Comparison of ENCODE assay signal across 2 cellular contexts in the genomic region with DNA sequence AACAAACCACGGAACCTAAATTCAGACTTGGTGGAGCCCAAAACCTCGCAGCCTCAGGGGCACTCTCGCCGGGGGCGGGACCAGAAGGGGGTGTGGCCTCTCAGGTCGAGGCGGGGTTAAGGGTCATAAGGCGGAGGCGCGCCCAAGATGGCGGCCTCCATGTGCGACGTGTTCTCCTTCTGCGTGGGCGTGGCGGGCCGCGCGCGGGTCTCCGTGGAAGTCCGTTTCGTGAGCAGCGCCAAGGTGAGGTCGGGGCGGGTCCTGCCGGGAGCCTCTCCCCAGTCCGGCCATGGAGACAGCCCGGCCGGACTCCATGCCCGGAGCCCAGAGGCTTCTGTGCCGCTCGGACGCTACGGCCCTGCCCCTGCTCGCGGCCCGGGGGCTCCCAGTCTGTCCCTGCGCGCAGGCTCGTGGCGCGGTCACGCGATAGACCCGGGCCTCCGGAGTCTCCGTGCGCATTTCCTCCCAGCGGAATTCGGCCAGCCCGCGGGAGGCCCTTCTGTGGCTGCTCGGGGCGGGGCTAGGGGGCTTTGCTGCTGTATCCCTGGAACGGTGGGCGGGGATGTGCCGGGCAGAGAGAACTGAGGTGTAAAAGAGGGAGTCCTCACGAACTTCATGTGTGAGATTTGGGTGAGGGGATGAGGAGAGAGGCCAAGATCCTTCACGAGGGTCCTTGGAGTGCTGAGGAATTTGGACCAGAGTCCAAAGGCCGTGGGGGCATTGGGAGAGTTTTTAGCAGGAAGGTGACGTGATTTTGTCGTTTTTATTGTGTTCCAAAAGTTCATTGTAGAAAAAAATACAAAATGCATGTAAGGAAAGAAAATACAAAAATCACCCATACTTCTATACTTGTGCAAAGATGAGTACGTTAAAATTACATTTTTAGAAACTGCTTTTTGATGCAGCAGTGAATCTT.
A peak's percentile ranks its signal among the peaks of the same experiment; 100 is the strongest.
TF ChIP-seq lines count a peak whose summit lies in the region.

A gene (plus strand): TSS at position 126 of the 916 bp plus-strand sequence. CDS start 22 bp downstream, at position 148.

TF ChIP-seq in HCT116, 20 proteins besides CTCF, POLR2A, EP300 and RAD21 (continued from another document):
- TF ChIP-seq, protein P1, sequence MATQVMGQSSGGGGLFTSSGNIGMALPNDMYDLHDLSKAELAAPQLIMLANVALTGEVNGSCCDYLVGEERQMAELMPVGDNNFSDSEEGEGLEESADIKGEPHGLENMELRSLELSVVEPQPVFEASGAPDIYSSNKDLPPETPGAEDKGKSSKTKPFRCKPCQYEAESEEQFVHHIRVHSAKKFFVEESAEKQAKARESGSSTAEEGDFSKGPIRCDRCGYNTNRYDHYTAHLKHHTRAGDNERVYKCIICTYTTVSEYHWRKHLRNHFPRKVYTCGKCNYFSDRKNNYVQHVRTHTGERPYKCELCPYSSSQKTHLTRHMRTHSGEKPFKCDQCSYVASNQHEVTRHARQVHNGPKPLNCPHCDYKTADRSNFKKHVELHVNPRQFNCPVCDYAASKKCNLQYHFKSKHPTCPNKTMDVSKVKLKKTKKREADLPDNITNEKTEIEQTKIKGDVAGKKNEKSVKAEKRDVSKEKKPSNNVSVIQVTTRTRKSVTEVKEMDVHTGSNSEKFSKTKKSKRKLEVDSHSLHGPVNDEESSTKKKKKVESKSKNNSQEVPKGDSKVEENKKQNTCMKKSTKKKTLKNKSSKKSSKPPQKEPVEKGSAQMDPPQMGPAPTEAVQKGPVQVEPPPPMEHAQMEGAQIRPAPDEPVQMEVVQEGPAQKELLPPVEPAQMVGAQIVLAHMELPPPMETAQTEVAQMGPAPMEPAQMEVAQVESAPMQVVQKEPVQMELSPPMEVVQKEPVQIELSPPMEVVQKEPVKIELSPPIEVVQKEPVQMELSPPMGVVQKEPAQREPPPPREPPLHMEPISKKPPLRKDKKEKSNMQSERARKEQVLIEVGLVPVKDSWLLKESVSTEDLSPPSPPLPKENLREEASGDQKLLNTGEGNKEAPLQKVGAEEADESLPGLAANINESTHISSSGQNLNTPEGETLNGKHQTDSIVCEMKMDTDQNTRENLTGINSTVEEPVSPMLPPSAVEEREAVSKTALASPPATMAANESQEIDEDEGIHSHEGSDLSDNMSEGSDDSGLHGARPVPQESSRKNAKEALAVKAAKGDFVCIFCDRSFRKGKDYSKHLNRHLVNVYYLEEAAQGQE (IDR thresholded peaks at IDR 0.05; ENCODE audit: low read depth), result no peak
- peak; percentile 57 for TF ChIP-seq SP1 (IDR thresholded peaks at IDR 0.05; ENCODE audit: low read depth)
- no peak for TF ChIP-seq EZH2phosphoT487 (IDR thresholded peaks at IDR 0.05; ENCODE audit: borderline replicate concordance)
- TF ChIP-seq SIN3A (IDR thresholded peaks at IDR 0.05; ENCODE audit: low read depth), result 0 out of 2 replicates have a peak, but pooled peaks have one; percentile 86
- TF ChIP-seq, protein P2, sequence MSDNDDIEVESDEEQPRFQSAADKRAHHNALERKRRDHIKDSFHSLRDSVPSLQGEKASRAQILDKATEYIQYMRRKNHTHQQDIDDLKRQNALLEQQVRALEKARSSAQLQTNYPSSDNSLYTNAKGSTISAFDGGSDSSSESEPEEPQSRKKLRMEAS (IDR thresholded peaks at IDR 0.05), result peak; percentile 97
- peak; percentile 97 for TF ChIP-seq YY1 (IDR thresholded peaks at IDR 0.05; ENCODE audit: extremely low read depth, insufficient replicate concordance, low read depth, low read length)
- TF ChIP-seq CBX3 (IDR thresholded peaks at IDR 0.05; ENCODE audit: low read depth), result no peak
- no peak for TF ChIP-seq CEBPB (IDR thresholded peaks at IDR 0.05; ENCODE audit: low read depth)
- TF ChIP-seq, protein P3, sequence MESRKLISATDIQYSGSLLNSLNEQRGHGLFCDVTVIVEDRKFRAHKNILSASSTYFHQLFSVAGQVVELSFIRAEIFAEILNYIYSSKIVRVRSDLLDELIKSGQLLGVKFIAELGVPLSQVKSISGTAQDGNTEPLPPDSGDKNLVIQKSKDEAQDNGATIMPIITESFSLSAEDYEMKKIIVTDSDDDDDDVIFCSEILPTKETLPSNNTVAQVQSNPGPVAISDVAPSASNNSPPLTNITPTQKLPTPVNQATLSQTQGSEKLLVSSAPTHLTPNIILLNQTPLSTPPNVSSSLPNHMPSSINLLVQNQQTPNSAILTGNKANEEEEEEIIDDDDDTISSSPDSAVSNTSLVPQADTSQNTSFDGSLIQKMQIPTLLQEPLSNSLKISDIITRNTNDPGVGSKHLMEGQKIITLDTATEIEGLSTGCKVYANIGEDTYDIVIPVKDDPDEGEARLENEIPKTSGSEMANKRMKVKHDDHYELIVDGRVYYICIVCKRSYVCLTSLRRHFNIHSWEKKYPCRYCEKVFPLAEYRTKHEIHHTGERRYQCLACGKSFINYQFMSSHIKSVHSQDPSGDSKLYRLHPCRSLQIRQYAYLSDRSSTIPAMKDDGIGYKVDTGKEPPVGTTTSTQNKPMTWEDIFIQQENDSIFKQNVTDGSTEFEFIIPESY (IDR thresholded peaks at IDR 0.05; ENCODE audit: extremely low read depth, insufficient replicate concordance, low read length), result peak; percentile 19
- TF ChIP-seq EZH2 (IDR thresholded peaks at IDR 0.05), result no peak
- peak; percentile 88 for TF ChIP-seq POLR2AphosphoS5 (IDR thresholded peaks at IDR 0.05; ENCODE audit: low read depth, low read length)
- TF ChIP-seq TCF7L2 (IDR thresholded peaks at IDR 0.05; ENCODE audit: borderline replicate concordance, extremely low read depth, insufficient read depth, insufficient read length), result peak; percentile 9
- TF ChIP-seq FOSL1 (IDR thresholded peaks at IDR 0.05; ENCODE audit: low read depth), result no peak
- TF ChIP-seq SRF (IDR thresholded peaks at IDR 0.05; ENCODE audit: low read depth), result no peak
- TF ChIP-seq ELF1 (IDR thresholded peaks at IDR 0.05; ENCODE audit: borderline replicate concordance, low read depth), result no peak
- TF ChIP-seq ZNF274 (IDR thresholded peaks at IDR 0.05; ENCODE audit: low read depth, low read length), result no peak
- TF ChIP-seq EGR1 (IDR thresholded peaks at IDR 0.05; ENCODE audit: low read depth), result peak; percentile 98
- TF ChIP-seq ZFX (IDR thresholded peaks at IDR 0.05), result peak; percentile 87; the same call in 1 of the 2 replicates
- no peak for TF ChIP-seq JUND (IDR thresholded peaks at IDR 0.05)

TF ChIP-seq in SK-N-SH, 30 proteins besides CTCF, POLR2A, EP300 and RAD21 (continued from another document):
- TF ChIP-seq FOXM1 (IDR thresholded peaks at IDR 0.05; ENCODE audit: low read depth), result no peak
- TF ChIP-seq, protein P2 (IDR thresholded peaks at IDR 0.05; ENCODE audit: low read depth), result peak; percentile 97
- no peak for TF ChIP-seq RXRA (IDR thresholded peaks at IDR 0.05; ENCODE audit: borderline replicate concordance, low read depth)
- peak; percentile 71 for TF ChIP-seq CHD2 (IDR thresholded peaks at IDR 0.05; ENCODE audit: low read length, partially characterized antibody)
- TF ChIP-seq, protein P3 (IDR thresholded peaks at IDR 0.05; ENCODE audit: borderline replicate concordance, low read depth), result peak; percentile 80
- peak; percentile 47; the same call in 1 of the 2 replicates for TF ChIP-seq NRF1 (IDR thresholded peaks at IDR 0.05; ENCODE audit: low read depth, low read length)
- TF ChIP-seq RFX5 (IDR thresholded peaks at IDR 0.05; ENCODE audit: low read length), result peak; percentile 20; the same call in 1 of the 2 replicates
- TF ChIP-seq YY1 (IDR thresholded peaks at IDR 0.05; ENCODE audit: low read depth), result peak; percentile 98
- TF ChIP-seq MXI1 (IDR thresholded peaks at IDR 0.05; ENCODE audit: low read depth, low read length), result peak; percentile 99
- no peak for TF ChIP-seq SMC3 (IDR thresholded peaks at IDR 0.05; ENCODE audit: low read depth, low read length)
- TF ChIP-seq, protein P1 (IDR thresholded peaks at IDR 0.05; ENCODE audit: low read depth, low read length), result 0 out of 2 replicates have a peak, but pooled peaks have one; percentile 0
- TF ChIP-seq, protein P4, sequence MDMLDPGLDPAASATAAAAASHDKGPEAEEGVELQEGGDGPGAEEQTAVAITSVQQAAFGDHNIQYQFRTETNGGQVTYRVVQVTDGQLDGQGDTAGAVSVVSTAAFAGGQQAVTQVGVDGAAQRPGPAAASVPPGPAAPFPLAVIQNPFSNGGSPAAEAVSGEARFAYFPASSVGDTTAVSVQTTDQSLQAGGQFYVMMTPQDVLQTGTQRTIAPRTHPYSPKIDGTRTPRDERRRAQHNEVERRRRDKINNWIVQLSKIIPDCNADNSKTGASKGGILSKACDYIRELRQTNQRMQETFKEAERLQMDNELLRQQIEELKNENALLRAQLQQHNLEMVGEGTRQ (IDR thresholded peaks at IDR 0.05; ENCODE audit: borderline replicate concordance, low read depth, low read length), result no peak
- TF ChIP-seq FOSL2 (IDR thresholded peaks at IDR 0.05; ENCODE audit: borderline replicate concordance, low read depth), result no peak
- TF ChIP-seq ELF1 (IDR thresholded peaks at IDR 0.05), result no peak
- TF ChIP-seq RCOR1 (IDR thresholded peaks at IDR 0.05; ENCODE audit: low read length), result 0 out of 2 replicates have a peak, but pooled peaks have one; percentile 8
- TF ChIP-seq POLR2AphosphoS5 (IDR thresholded peaks at IDR 0.05; ENCODE audit: low read depth, low read length), result peak; percentile 80
- peak; percentile 90 for TF ChIP-seq SIN3A (IDR thresholded peaks at IDR 0.05; ENCODE audit: borderline replicate concordance, low read depth, low read length)
TF ChIP-seq in SK-N-SH: peak in this region for 12.
